9 cellular contexts compared by ENCODE assay signal in the genomic region with DNA sequence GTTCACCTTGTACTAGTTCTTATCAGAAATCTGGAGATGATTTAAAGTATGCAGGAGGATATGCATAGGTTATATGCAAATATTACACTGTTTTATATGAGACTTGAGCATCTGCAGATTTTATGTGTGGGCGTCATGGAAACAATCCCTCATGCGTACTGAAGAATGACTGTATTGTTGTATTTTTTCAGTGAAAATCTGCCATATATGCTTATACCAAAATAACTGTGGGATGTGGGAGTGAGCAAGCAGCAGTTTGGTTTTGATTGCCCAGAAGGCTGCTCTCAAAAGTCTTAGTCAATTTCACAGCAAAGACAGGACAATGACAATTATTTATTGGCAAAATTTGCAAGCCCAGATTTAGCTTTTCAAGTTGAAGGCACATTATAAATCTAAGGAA.
"Had no signal": no experiment of that assay in that cellular context is flagged by ENCODE, and none has a peak within 500 bp of the region (broad histone marks: within the 10 kb centered on the region; RNA-seq: fewer than 3 reads in every experiment).

No MANE protein-coding gene starts in this region.

- ATAC-seq: HCT116, HepG2 had no signal

- DNase-seq: GM23248, GOT3, H7, HFFc6, KBM-7 had no signal

- H2AFZ ChIP-seq: GM23248 had no signal

- H3K9ac ChIP-seq: GM23248 had no signal

- H3K9me3 ChIP-seq: HAP-1 had no signal

- H3K36me3 ChIP-seq: HAP-1 had no signal

- H3K27ac ChIP-seq: GM23248, HL-60 had no signal

- H3K4me3 ChIP-seq: GM23248, HAP-1 had no signal

- H3K4me1 ChIP-seq: HAP-1 had no signal
